In the genomic region with DNA sequence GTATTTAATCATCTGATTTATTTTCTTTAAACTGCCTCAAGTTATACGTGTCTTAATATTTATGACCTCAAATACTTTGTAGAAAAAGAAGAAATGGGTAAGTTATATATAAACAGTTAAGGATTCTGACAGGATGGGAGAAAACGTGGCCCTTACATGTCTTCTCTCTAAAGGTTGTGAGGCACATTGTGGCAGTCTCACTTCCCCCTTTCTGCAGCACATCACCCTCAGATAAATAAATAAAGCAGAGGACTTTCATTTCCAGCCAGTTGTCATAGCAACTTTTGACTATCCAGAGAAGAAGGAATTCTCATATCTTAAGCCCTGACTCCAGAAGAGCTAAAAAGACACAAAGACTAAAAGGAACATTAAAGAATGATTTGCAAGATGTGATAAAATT, we compare ENCODE assay signal across 11 cellular contexts. TPM values are rescaled to one million over a fixed set of nuclear protein-coding genes. Genes with fewer than 3 reads are reported as not detected.
DNase-seq lines count a peak whose midpoint lies in the region; ATAC-seq and TF ChIP-seq lines count a peak whose summit lies in the region.
"Had no signal": no experiment of that assay in that cellular context is flagged by ENCODE, and none has a peak within 500 bp of the region (broad histone marks: within the 10 kb centered on the region; RNA-seq: fewer than 3 reads in every experiment).

No MANE protein-coding gene starts in this region.

- no peaks in the 10 kb centered on the region for H3K9me3 Mint-ChIP-seq in activated CD4-positive, alpha-beta T cell treated with anti-CD3 and anti-CD28 coated beads, Interleukin-2, amount 10 ng/mL, durations not matched to agents 24 days and 14 days

- no peak for TF ChIP-seq CTCF in uterus (IDR thresholded peaks at IDR 0.05)

- no peaks in the 10 kb centered on the region for H3K36me3 ChIP-seq in uterus
- H3K36me3 ChIP-seq: neutrophil had no signal

- DNase-seq in fibroblast of peridontal ligament (ENCODE audit: extremely low read depth) (peak; percentile 8), uterus (no peak), DMS79 treated with DMSO at 0.1 percent for 48 hours (lab: John Stamatoyannopoulos, UW) (no peak), ecto neural progenitor cell (ENCODE audit: low spot score) (no peak)
- no peak for DNase-seq in activated CD4-positive, alpha-beta T cell treated with anti-CD3 and anti-CD28 coated beads, Interleukin-2, amount 10 ng/mL, durations not matched to agents 24 days and 14 days
- DNase-seq: caudate nucleus, PC-3 had no signal

- H3K9me3 ChIP-seq in uterus = no peaks in the 10 kb centered on the region
- H3K9me3 ChIP-seq: neutrophil had no signal

- H3K27ac ChIP-seq in uterus = no peak overlapping the region
- H3K27ac ChIP-seq: neutrophil had no signal

- H3K4me3 ChIP-seq in uterus = no peak overlapping the region

- no peaks in the 10 kb centered on the region for H3K27me3 ChIP-seq in uterus
- H3K27me3 ChIP-seq: neutrophil had no signal

- H3K36me3 Mint-ChIP-seq in activated CD4-positive, alpha-beta T cell treated with anti-CD3 and anti-CD28 coated beads, Interleukin-2, amount 10 ng/mL, durations not matched to agents 24 days and 14 days (ENCODE audit: low read depth) = no peaks in the 10 kb centered on the region

- intact Hi-C loops in uterus (cut with DNase I; ENCODE audit: low total_unique reads) = no loop called here
- intact Hi-C loops in activated CD4-positive, alpha-beta T cell treated with anti-CD3 and anti-CD28 coated beads, Interleukin-2, amount 10 ng/mL, durations not matched to agents 24 days and 14 days (cut with micrococcal nuclease) = no loop called here

- no peak for TF ChIP-seq POLR2A in uterus (IDR thresholded peaks at IDR 0.05)

- no peaks in the 10 kb centered on the region for H3K4me1 Mint-ChIP-seq in activated CD4-positive, alpha-beta T cell treated with anti-CD3 and anti-CD28 coated beads, Interleukin-2, amount 10 ng/mL, durations not matched to agents 24 days and 14 days

- ATAC-seq in GM18861 (IDR thresholded peaks at IDR 0.05; ENCODE audit: unreplicated experiment) (peak; percentile 92), GM21717 (IDR thresholded peaks at IDR 0.05; ENCODE audit: unreplicated experiment) (peak; percentile 95), HG03442 (IDR thresholded peaks at IDR 0.05; ENCODE audit: unreplicated experiment) (peak; percentile 93)
- ATAC-seq: PC-3 had no signal

- H3K27me3 Mint-ChIP-seq in activated CD4-positive, alpha-beta T cell treated with anti-CD3 and anti-CD28 coated beads, Interleukin-2, amount 10 ng/mL, durations not matched to agents 24 days and 14 days = peaks cover 8% of the 10 kb centered on the region

- H3K4me1 ChIP-seq in uterus = no peaks in the 10 kb centered on the region

- no peak overlapping the region for H3K27ac Mint-ChIP-seq in activated CD4-positive, alpha-beta T cell treated with anti-CD3 and anti-CD28 coated beads, Interleukin-2, amount 10 ng/mL, durations not matched to agents 24 days and 14 days

- H3K4me3 Mint-ChIP-seq in activated CD4-positive, alpha-beta T cell treated with anti-CD3 and anti-CD28 coated beads, Interleukin-2, amount 10 ng/mL, durations not matched to agents 24 days and 14 days = no peak overlapping the region

RNA-seq across cellular contexts. Expression of a gene that starts 28.8 kb away (rescaled TPM):
- 10 to 100 TPM; 14.7 to 40.7 (median 33.2) TPM for total RNA-seq in uterus
- total RNA-seq in activated CD4-positive, alpha-beta T cell treated with anti-CD3 and anti-CD28 coated beads, Interleukin-2, amount 10 ng/mL, durations not matched to agents 24 days and 14 days = 36.9 and 38.7 TPM in 2 replicates
